Comparison of ENCODE assay signal across 1 cellular context in genomic region chr11:27462543-27462942, GRCh38.
TF ChIP-seq lines count a peak whose summit lies in the region.

No MANE protein-coding gene starts in this region.

TF ChIP-seq in K562, 482 proteins besides CTCF, POLR2A, EP300 and RAD21 (continues in another document):
- no peak for TF ChIP-seq ZNF408 (CRISPR knock-in tag; IDR thresholded peaks at IDR 0.05; ENCODE audit: low read depth)
- TF ChIP-seq NFRKB (IDR thresholded peaks at IDR 0.05; ENCODE audit: low read depth) = no peak
- no peak for TF ChIP-seq GABPB1 (CRISPR knock-in tag; IDR thresholded peaks at IDR 0.05)
- TF ChIP-seq DPF2 (IDR thresholded peaks at IDR 0.05) = peak; percentile 39; the same call in 1 of the 2 replicates
- TF ChIP-seq, protein P1, sequence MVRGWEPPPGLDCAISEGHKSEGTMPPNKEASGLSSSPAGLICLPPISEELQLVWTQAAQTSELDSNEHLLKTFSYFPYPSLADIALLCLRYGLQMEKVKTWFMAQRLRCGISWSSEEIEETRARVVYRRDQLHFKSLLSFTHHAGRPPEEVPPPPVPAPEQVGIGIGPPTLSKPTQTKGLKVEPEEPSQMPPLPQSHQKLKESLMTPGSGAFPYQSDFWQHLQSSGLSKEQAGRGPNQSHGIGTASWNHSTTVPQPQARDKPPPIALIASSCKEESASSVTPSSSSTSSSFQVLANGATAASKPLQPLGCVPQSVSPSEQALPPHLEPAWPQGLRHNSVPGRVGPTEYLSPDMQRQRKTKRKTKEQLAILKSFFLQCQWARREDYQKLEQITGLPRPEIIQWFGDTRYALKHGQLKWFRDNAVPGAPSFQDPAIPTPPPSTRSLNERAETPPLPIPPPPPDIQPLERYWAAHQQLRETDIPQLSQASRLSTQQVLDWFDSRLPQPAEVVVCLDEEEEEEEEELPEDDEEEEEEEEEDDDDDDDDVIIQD (CRISPR knock-in tag; IDR thresholded peaks at IDR 0.05) = no peak
- TF ChIP-seq SMARCA4 (IDR thresholded peaks at IDR 0.05) = no peak
- TF ChIP-seq HMGN3 (IDR thresholded peaks at IDR 0.05; ENCODE audit: borderline replicate concordance, extremely low read depth, insufficient read length, low read depth, low read length) = no peak
- no peak for TF ChIP-seq UBTF (IDR thresholded peaks at IDR 0.05; ENCODE audit: borderline replicate concordance in 1 of 2, low read depth in 2 of 2, low read length in 2 of 2)
- no peak for TF ChIP-seq PHB (CRISPR knock-in tag; IDR thresholded peaks at IDR 0.05)
- TF ChIP-seq PTRF (tag; IDR thresholded peaks at IDR 0.05) = no peak
- TF ChIP-seq U2AF2 (optimal IDR thresholded peaks at IDR 0.05; ENCODE audit: low read depth, low read length) = no peak
- no peak for TF ChIP-seq E2F4 (CRISPR knock-in tag; IDR thresholded peaks at IDR 0.05; ENCODE audit: low read depth)
- TF ChIP-seq PCBP1 (IDR thresholded peaks at IDR 0.05; ENCODE audit: low read depth, low read length, poor library complexity, severe bottlenecking) = no peak
- 0 out of 2 replicates have a peak, but pooled peaks have one; percentile 16 for TF ChIP-seq FOSL1 (tag; conservative IDR thresholded peaks at IDR 0.05)
- TF ChIP-seq, protein P2, sequence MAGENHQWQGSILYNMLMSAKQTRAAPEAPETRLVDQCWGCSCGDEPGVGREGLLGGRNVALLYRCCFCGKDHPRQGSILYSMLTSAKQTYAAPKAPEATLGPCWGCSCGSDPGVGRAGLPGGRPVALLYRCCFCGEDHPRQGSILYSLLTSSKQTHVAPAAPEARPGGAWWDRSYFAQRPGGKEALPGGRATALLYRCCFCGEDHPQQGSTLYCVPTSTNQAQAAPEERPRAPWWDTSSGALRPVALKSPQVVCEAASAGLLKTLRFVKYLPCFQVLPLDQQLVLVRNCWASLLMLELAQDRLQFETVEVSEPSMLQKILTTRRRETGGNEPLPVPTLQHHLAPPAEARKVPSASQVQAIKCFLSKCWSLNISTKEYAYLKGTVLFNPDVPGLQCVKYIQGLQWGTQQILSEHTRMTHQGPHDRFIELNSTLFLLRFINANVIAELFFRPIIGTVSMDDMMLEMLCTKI (IDR thresholded peaks at IDR 0.05; ENCODE audit: partially characterized antibody) = no peak
- TF ChIP-seq, protein P3, sequence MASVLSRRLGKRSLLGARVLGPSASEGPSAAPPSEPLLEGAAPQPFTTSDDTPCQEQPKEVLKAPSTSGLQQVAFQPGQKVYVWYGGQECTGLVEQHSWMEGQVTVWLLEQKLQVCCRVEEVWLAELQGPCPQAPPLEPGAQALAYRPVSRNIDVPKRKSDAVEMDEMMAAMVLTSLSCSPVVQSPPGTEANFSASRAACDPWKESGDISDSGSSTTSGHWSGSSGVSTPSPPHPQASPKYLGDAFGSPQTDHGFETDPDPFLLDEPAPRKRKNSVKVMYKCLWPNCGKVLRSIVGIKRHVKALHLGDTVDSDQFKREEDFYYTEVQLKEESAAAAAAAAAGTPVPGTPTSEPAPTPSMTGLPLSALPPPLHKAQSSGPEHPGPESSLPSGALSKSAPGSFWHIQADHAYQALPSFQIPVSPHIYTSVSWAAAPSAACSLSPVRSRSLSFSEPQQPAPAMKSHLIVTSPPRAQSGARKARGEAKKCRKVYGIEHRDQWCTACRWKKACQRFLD (CRISPR knock-in tag; IDR thresholded peaks at IDR 0.05) = no peak
- TF ChIP-seq ZNF311 (CRISPR knock-in tag; IDR thresholded peaks at IDR 0.05) = no peak
- TF ChIP-seq ZNF655 (CRISPR knock-in tag; IDR thresholded peaks at IDR 0.05) = no peak
- no peak for TF ChIP-seq ZNF224 (CRISPR knock-in tag; IDR thresholded peaks at IDR 0.05)
- peak; percentile 94 for TF ChIP-seq MEIS2 (IDR thresholded peaks at IDR 0.05; ENCODE audit: partially characterized antibody)
- TF ChIP-seq CREB3L1 (IDR thresholded peaks at IDR 0.05; ENCODE audit: borderline replicate concordance, low read depth) = no peak
- TF ChIP-seq, protein P4, sequence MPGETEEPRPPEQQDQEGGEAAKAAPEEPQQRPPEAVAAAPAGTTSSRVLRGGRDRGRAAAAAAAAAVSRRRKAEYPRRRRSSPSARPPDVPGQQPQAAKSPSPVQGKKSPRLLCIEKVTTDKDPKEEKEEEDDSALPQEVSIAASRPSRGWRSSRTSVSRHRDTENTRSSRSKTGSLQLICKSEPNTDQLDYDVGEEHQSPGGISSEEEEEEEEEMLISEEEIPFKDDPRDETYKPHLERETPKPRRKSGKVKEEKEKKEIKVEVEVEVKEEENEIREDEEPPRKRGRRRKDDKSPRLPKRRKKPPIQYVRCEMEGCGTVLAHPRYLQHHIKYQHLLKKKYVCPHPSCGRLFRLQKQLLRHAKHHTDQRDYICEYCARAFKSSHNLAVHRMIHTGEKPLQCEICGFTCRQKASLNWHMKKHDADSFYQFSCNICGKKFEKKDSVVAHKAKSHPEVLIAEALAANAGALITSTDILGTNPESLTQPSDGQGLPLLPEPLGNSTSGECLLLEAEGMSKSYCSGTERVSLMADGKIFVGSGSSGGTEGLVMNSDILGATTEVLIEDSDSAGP (CRISPR knock-in tag; IDR thresholded peaks at IDR 0.05) = no peak
- no peak for TF ChIP-seq DMBX1 (CRISPR knock-in tag; IDR thresholded peaks at IDR 0.05; ENCODE audit: borderline replicate concordance)
- no peak for TF ChIP-seq KAT7 (CRISPR knock-in tag; IDR thresholded peaks at IDR 0.05; ENCODE audit: borderline replicate concordance)
- TF ChIP-seq POLR3G (IDR thresholded peaks at IDR 0.05; ENCODE audit: extremely low read depth, insufficient read length, insufficient replicate concordance) = no peak
- TF ChIP-seq ZNF511 (CRISPR knock-in tag; IDR thresholded peaks at IDR 0.05) = no peak
- TF ChIP-seq MNT (conservative IDR thresholded peaks at IDR 0.05) = no peak
- no peak for TF ChIP-seq SMARCE1 (IDR thresholded peaks at IDR 0.05)
- TF ChIP-seq PBX2 (CRISPR knock-in tag; IDR thresholded peaks at IDR 0.05; ENCODE audit: low read depth) = 0 out of 2 replicates have a peak, but pooled peaks have one; percentile 9
- TF ChIP-seq PBX2 (tag; conservative IDR thresholded peaks at IDR 0.05; ENCODE audit: low read depth) = peak; percentile 94
- TF ChIP-seq SMAD1 (IDR thresholded peaks at IDR 0.05; ENCODE audit: low read depth, low read length, partially characterized antibody) = no peak
- TF ChIP-seq HMG20B (CRISPR knock-in tag; IDR thresholded peaks at IDR 0.05) = no peak
- TF ChIP-seq, protein P5, sequence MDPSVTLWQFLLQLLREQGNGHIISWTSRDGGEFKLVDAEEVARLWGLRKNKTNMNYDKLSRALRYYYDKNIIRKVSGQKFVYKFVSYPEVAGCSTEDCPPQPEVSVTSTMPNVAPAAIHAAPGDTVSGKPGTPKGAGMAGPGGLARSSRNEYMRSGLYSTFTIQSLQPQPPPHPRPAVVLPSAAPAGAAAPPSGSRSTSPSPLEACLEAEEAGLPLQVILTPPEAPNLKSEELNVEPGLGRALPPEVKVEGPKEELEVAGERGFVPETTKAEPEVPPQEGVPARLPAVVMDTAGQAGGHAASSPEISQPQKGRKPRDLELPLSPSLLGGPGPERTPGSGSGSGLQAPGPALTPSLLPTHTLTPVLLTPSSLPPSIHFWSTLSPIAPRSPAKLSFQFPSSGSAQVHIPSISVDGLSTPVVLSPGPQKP (CRISPR knock-in tag; IDR thresholded peaks at IDR 0.05) = no peak
- TF ChIP-seq BACH1 (tag; IDR thresholded peaks at IDR 0.05) = no peak
- TF ChIP-seq ZNF217 (CRISPR knock-in tag; IDR thresholded peaks at IDR 0.05) = no peak
- no peak for TF ChIP-seq GATA2 (CRISPR knock-in tag; IDR thresholded peaks at IDR 0.05)
- no peak for TF ChIP-seq CBFB (CRISPR knock-in tag; IDR thresholded peaks at IDR 0.05)
- no peak for TF ChIP-seq SMARCB1 (IDR thresholded peaks at IDR 0.05; ENCODE audit: insufficient read length, low read depth)
- no peak for TF ChIP-seq TRIM25 (IDR thresholded peaks at IDR 0.05; ENCODE audit: borderline replicate concordance)
- TF ChIP-seq CBFA2T3 (IDR thresholded peaks at IDR 0.05) = 0 out of 2 replicates have a peak, but pooled peaks have one; percentile 6
